ENCODE assay signal across 15 cellular contexts in genomic region chr7:91082038-91082437, GRCh38.
DNase-seq lines count a peak whose midpoint lies in the region; ATAC-seq and TF ChIP-seq lines count a peak whose summit lies in the region.
"Had no signal": no experiment of that assay in that cellular context is flagged by ENCODE, and none has a peak within 500 bp of the region (broad histone marks: within the 10 kb centered on the region; RNA-seq: fewer than 3 reads in every experiment).

No MANE protein-coding gene starts in this region.

- H3K9me3 ChIP-seq in BLaER1 treated with 17β-estradiol and CSF1 and Interleukin-3, amounts not matched to agents 10 nM and 100 nM (replicated peaks in 1 of 11): no peaks in the 10 kb centered on the region
- H3K9me3 ChIP-seq: ovary, testis had no signal

- peaks cover 15% of the 10 kb centered on the region for H3K4me1 Mint-ChIP-seq in WTC11
- H3K4me1 Mint-ChIP-seq in Calu3 (ENCODE audit: low read depth, unreplicated experiment): no peaks in the 10 kb centered on the region

- peaks cover 9 to 25% (median 20%) of the 10 kb centered on the region in 10 experiments for H3K4me1 ChIP-seq in BLaER1 treated with 17β-estradiol and CSF1 and Interleukin-3, amounts not matched to agents 10 nM and 100 nM
- H3K4me1 ChIP-seq: testis had no signal

- CTCF ChIA-PET in WTC11 (lab: Charles Lee): no interaction called here
- CTCF ChIA-PET in Calu3 (lab: Charles Lee): no interaction called here

- no TSS peak for BruUV-seq in Calu3 (replicated peaks; lab: Mats Ljungman, UMichigan)

- H3K9ac ChIP-seq in BLaER1 treated with 17β-estradiol and CSF1 and Interleukin-3, amounts not matched to agents 10 nM and 100 nM: peak overlapping the region in 2 of 11 experiments; percentile 3 to 11; a peak in 2 of 22 replicates

- no peaks in the 10 kb centered on the region for H3K36me3 Mint-ChIP-seq in WTC11
- H3K36me3 Mint-ChIP-seq in Calu3 (ENCODE audit: insufficient read depth, unreplicated experiment): no peaks in the 10 kb centered on the region
- H3K36me3 Mint-ChIP-seq: CD8-positive, alpha-beta T cell had no signal

- H3K27ac Mint-ChIP-seq in WTC11 (0 out of 2 replicates have a peak overlapping the region, but pooled peaks have one; percentile 28), Calu3 (ENCODE audit: unreplicated experiment) (no peak overlapping the region)
- H3K27ac Mint-ChIP-seq: CD8-positive, alpha-beta T cell had no signal

- H3K4me3 Mint-ChIP-seq in WTC11 (no peak overlapping the region), Calu3 (ENCODE audit: low read depth, unreplicated experiment) (no peak overlapping the region)
- H3K4me3 Mint-ChIP-seq: CD8-positive, alpha-beta T cell had no signal

- no peaks in the 10 kb centered on the region for H3K27me3 ChIP-seq in BLaER1 treated with 17β-estradiol and CSF1 and Interleukin-3, amounts not matched to agents 10 nM and 100 nM
- H3K27me3 ChIP-seq: ovary, testis had no signal

- H3K27ac ChIP-seq in BLaER1 treated with 17β-estradiol and CSF1 and Interleukin-3, amounts not matched to agents 10 nM and 100 nM: no peak overlapping the region

- POLR2A ChIA-PET in WTC11 (lab: Charles Lee): no interaction called here

- TF ChIP-seq CTCF in WTC11 (IDR thresholded peaks at IDR 0.05): no peak
- TF ChIP-seq CTCF in Calu3 (IDR thresholded peaks at IDR 0.05; ENCODE audit: unreplicated experiment): no peak

- H3K27me3 Mint-ChIP-seq in WTC11 (ENCODE audit: low read depth) (no peaks in the 10 kb centered on the region), Calu3 (ENCODE audit: unreplicated experiment) (no peaks in the 10 kb centered on the region)

- H3K9me3 Mint-ChIP-seq in WTC11: no peaks in the 10 kb centered on the region
- no peaks in the 10 kb centered on the region for H3K9me3 Mint-ChIP-seq in Calu3 (ENCODE audit: low read depth, unreplicated experiment)
- H3K9me3 Mint-ChIP-seq: CD8-positive, alpha-beta T cell had no signal

- H3K36me3 ChIP-seq in BLaER1 treated with 17β-estradiol and CSF1 and Interleukin-3, amounts not matched to agents 10 nM and 100 nM: peaks cover 0 to 22% (median 0%) of the 10 kb centered on the region in 11 experiments; a peak in 6 of 22 replicates
- H3K36me3 ChIP-seq: ovary had no signal

- no peak for ATAC-seq in WTC11
- ATAC-seq in activated CD4-positive, CD25-positive, alpha-beta regulatory T cell treated with anti-CD3 and anti-CD28 coated beads, Interleukin-2, amount 50 U/mL, for 24 hours: no peak
- ATAC-seq: CD8-positive, alpha-beta T cell had no signal

- peak overlapping the region; percentile 0 to 52 (median 29); a peak in 12 of 22 replicates for H3K4me2 ChIP-seq in BLaER1 treated with 17β-estradiol and CSF1 and Interleukin-3, amounts not matched to agents 10 nM and 100 nM

- DNase-seq in WTC11 (ENCODE audit: low spot score): no peak
- DNase-seq in glomerular visceral epithelial cell (ENCODE audit: extremely low spot score): peak; percentile 39
- peak; percentile 51 for DNase-seq in skeletal muscle cell (ENCODE audit: low read depth)
- no peak for DNase-seq in stimulated activated CD4-positive, alpha-beta T cell treated with anti-CD3 and anti-CD28 coated beads, Interleukin-1b, Interleukin-23, amount 100 ng/mL, for 48 hours
- DNase-seq in Calu3: no peak
- DNase-seq in NCI-H524 treated with DMSO at 0.1 percent for 48 hours (lab: John Stamatoyannopoulos, UW): no peak
- DNase-seq: activated CD8-positive, alpha-beta memory T cell treated with anti-CD3 and anti-CD28 coated beads, Interleukin-2, amount 50 U/mL, for 4 hours; amniotic stem cell; CD8-positive, alpha-beta T cell; left cardiac atrium; NCI-H2081; ovary; testis had no signal

- intact Hi-C loops in Calu3 (cut with micrococcal nuclease; ENCODE audit: unreplicated experiment): loop anchor here (5.0 to 10.0 kb wide), 2 partner anchors 183 to 700 kb away; partner anchors contain the start of gene FZD1

- H3K4me3 ChIP-seq in BLaER1 treated with 17β-estradiol and CSF1 and Interleukin-3, amounts not matched to agents 10 nM and 100 nM: no peak overlapping the region
- no peak overlapping the region for H3K4me3 ChIP-seq in skeletal muscle cell (ENCODE audit: low read depth, low read length)
- H3K4me3 ChIP-seq: ovary, testis had no signal

- no peaks in the 10 kb centered on the region for H4K20me1 ChIP-seq in BLaER1 treated with 17β-estradiol and CSF1 and Interleukin-3, amounts not matched to agents 10 nM and 100 nM

TF ChIP-seq in WTC11, 78 proteins besides CTCF, POLR2A, EP300 and RAD21:
- TF ChIP-seq HMGXB4 (CRISPR knock-in tag; IDR thresholded peaks at IDR 0.05) (no peak), OVOL2 (CRISPR knock-in tag; IDR thresholded peaks at IDR 0.05; ENCODE audit: borderline replicate concordance) (no peak), ZNF219 (CRISPR knock-in tag; IDR thresholded peaks at IDR 0.05; ENCODE audit: borderline replicate concordance) (no peak)

Comparison
In these comparisons a context has a peak if more than half of its experiments do, and no peak if none do; other contexts are left out.
1. DNase-seq: peak in glomerular visceral epithelial cell (single experiment) and skeletal muscle cell (single experiment); none in WTC11 (single experiment), stimulated activated CD4-positive, alpha-beta T cell treated with anti-CD3 and anti-CD28 coated beads, Interleukin-1b, Interleukin-23, amount 100 ng/mL, for 48 hours (single experiment), Calu3 (single experiment) and NCI-H524 treated with DMSO at 0.1 percent for 48 hours (single experiment).